16 cellular contexts compared by ENCODE assay signal in genomic region chr15:57598346-57598745, GRCh38. TPM values are rescaled to one million over a fixed set of nuclear protein-coding genes. Genes with fewer than 3 reads are reported as not detected.
"Had no signal": no experiment of that assay in that cellular context is flagged by ENCODE, and none has a peak within 500 bp of the region (broad histone marks: within the 10 kb centered on the region; RNA-seq: fewer than 3 reads in every experiment).

No MANE protein-coding gene starts in this region.

- DNase-seq: activated CD4-positive, alpha-beta memory T cell treated with anti-CD3 and anti-CD28 coated beads for 36 hours; activated CD4-positive, alpha-beta T cell treated with anti-CD3 and anti-CD28 coated beads for 1 hour; activated gamma-delta T cell; activated T-cell treated with anti-CD3 and anti-CD28 coated beads, Interleukin-2, amount 50 U/mL, for 48 hours; amygdala; brain microvascular endothelial cell; effector CD4-positive, alpha-beta T cell; gastrocnemius medialis; hypothalamus; left colon; stimulated activated naive B cell treated with anti-CD40 and anti-IgM and Interleukin-4, amounts not matched to agents 10 μg/mL and 1 μg/mL and 100 μg/mL, for 72 hours; T-cell; T1000 had no signal

- H3K27ac ChIP-seq: brain microvascular endothelial cell had no signal

- H3K9me3 ChIP-seq: gastrocnemius medialis, suprapubic skin had no signal

- H3K27me3 ChIP-seq: brain microvascular endothelial cell, gastrocnemius medialis, suprapubic skin had no signal

- H3K36me3 ChIP-seq: brain microvascular endothelial cell, gastrocnemius medialis, suprapubic skin had no signal

- H3K4me3 ChIP-seq: gastrocnemius medialis, smooth muscle cell, suprapubic skin had no signal

- ATAC-seq: gastrocnemius medialis; stimulated activated naive B cell treated with anti-CD40 and anti-IgM and Interleukin-4, amounts not matched to agents 10 μg/mL and 1 μg/mL and 100 μg/mL, for 72 hours; T-cell had no signal

RNA-seq across cellular contexts. Expression of gene MYZAP, which starts 6.6 kb away (rescaled TPM):
- polyA plus RNA-seq: fibroblast of lung had no signal
